In the genomic region with DNA sequence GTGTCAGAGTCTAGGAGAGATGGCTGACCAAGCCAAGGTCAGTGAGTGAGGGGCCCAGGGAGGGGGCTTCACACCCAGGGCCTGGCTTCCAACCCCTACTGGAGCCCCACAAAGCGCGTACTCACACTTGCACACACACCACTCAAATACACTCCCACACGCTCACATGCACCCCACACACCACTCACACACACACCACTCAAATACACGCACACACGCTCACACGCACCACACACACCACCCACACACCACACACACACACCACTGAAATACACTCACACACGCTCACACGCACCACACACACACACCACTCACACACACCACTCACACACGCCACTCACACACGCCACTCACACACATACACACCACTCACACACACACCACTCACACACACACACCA, we compare ENCODE assay signal across 23 cellular contexts. TPM values are rescaled to one million over a fixed set of nuclear protein-coding genes. Genes with fewer than 3 reads are reported as not detected.
"Had no signal": no experiment of that assay in that cellular context is flagged by ENCODE, and none has a peak within 500 bp of the region (broad histone marks: within the 10 kb centered on the region; RNA-seq: fewer than 3 reads in every experiment).

No MANE protein-coding gene starts in this region.

- ATAC-seq: activated naive CD4-positive, alpha-beta T cell treated with anti-CD3 and anti-CD28 coated beads, Interleukin-2, amount 50 U/mL, for 72 hours; esophagus mucosa; gastroesophageal sphincter; heart left ventricle; mucosa of descending colon; pancreas; stimulated activated effector memory CD8-positive, alpha-beta T cell treated with anti-CD3 and anti-CD28 coated beads, Interleukin-12 subunit alpha, Interleukin-12 subunit beta, amount 100 ng/mL, for 72 hours had no signal

- H3K9me3 ChIP-seq: adrenal gland, gastroesophageal sphincter, heart left ventricle, left ventricle myocardium inferior, mucosa of descending colon, neutrophil, pancreas, sigmoid colon, stomach, upper lobe of left lung had no signal

- H3K4me3 ChIP-seq: adrenal gland, gastroesophageal sphincter, heart left ventricle, left ventricle myocardium inferior, mucosa of descending colon, pancreas, sigmoid colon, stomach, upper lobe of left lung had no signal

- H3K27ac Mint-ChIP-seq: activated naive CD4-positive, alpha-beta T cell treated with anti-CD3 and anti-CD28 coated beads, Interleukin-2, amount 50 U/mL, for 72 hours; dendritic cell treated with granulocyte-macrophage colony-stimulating factor and Interleukin-4, amounts not matched to agents 40 ng/mL and 50 ng/mL, for 4 days; stimulated activated effector memory CD8-positive, alpha-beta T cell treated with anti-CD3 and anti-CD28 coated beads, Interleukin-12 subunit alpha, Interleukin-12 subunit beta, amount 100 ng/mL, for 72 hours had no signal

- H3K4me3 Mint-ChIP-seq: dendritic cell treated with granulocyte-macrophage colony-stimulating factor and Interleukin-4, amounts not matched to agents 40 ng/mL and 50 ng/mL, for 4 days; stimulated activated effector memory CD8-positive, alpha-beta T cell treated with anti-CD3 and anti-CD28 coated beads, Interleukin-12 subunit alpha, Interleukin-12 subunit beta, amount 100 ng/mL, for 72 hours had no signal

- H3K4me1 ChIP-seq: adrenal gland, pancreas had no signal

- FAIRE-seq: pancreas had no signal

- DNase-seq: activated CD4-positive, CD25-positive, alpha-beta regulatory T cell treated with anti-CD3 and anti-CD28 coated beads, Interleukin-2, amount 50 U/mL, for 72 hours; activated gamma-delta T cell; effector CD8-positive, alpha-beta T cell; heart left ventricle; left ventricle myocardium inferior; mucosa of descending colon; naive B cell; pancreas; sigmoid colon; stimulated activated CD4-positive, alpha-beta T cell treated with anti-CD3 and anti-CD28 coated beads, Interleukin-4, amount 100 ng/mL, for 24 hours; stomach; T-helper 2 cell; upper lobe of left lung had no signal

- H3K36me3 ChIP-seq: adrenal gland, gastroesophageal sphincter, heart left ventricle, left ventricle myocardium inferior, neutrophil, pancreas, sigmoid colon, stomach, upper lobe of left lung had no signal

- H3K36me3 Mint-ChIP-seq: activated naive CD4-positive, alpha-beta T cell treated with anti-CD3 and anti-CD28 coated beads, Interleukin-2, amount 50 U/mL, for 72 hours; naive B cell; stimulated activated effector memory CD8-positive, alpha-beta T cell treated with anti-CD3 and anti-CD28 coated beads, Interleukin-12 subunit alpha, Interleukin-12 subunit beta, amount 100 ng/mL, for 72 hours had no signal

- H3K27me3 ChIP-seq: adrenal gland, gastroesophageal sphincter, heart left ventricle, pancreas, sigmoid colon, stomach, upper lobe of left lung had no signal

- H3K9me3 Mint-ChIP-seq: activated naive CD4-positive, alpha-beta T cell treated with anti-CD3 and anti-CD28 coated beads, Interleukin-2, amount 50 U/mL, for 72 hours; dendritic cell treated with granulocyte-macrophage colony-stimulating factor and Interleukin-4, amounts not matched to agents 40 ng/mL and 50 ng/mL, for 4 days; stimulated activated effector memory CD8-positive, alpha-beta T cell treated with anti-CD3 and anti-CD28 coated beads, Interleukin-12 subunit alpha, Interleukin-12 subunit beta, amount 100 ng/mL, for 72 hours had no signal

- H3K27ac ChIP-seq: adrenal gland, gastroesophageal sphincter, heart left ventricle, left ventricle myocardium inferior, neutrophil, pancreas, sigmoid colon, stomach, upper lobe of left lung, VCaP had no signal

RNA-seq across cellular contexts. Expression of gene PRRX2, which starts 17.8 kb away (rescaled TPM):
- total RNA-seq: kidney epithelial cell had no signal

RNA-seq across cellular contexts. Expression of gene C9orf50, which starts 26.7 kb away (rescaled TPM):
- total RNA-seq: esophagus mucosa, heart left ventricle, kidney epithelial cell, left ventricle myocardium inferior, mucosa of descending colon, pancreas, stomach, temporal lobe, upper lobe of left lung had no signal
- polyA plus RNA-seq: heart left ventricle, pancreas had no signal
